Comparison of ENCODE assay signal across 9 cellular contexts in genomic region chr6:138772596-138773176, GRCh38. TPM values are rescaled to one million over a fixed set of nuclear protein-coding genes. Genes with fewer than 3 reads are reported as not detected.
DNase-seq lines count a peak whose midpoint lies in the region; ATAC-seq and TF ChIP-seq lines count a peak whose summit lies in the region.
"Had no signal": no experiment of that assay in that cellular context is flagged by ENCODE, and none has a peak within 500 bp of the region (broad histone marks: within the 10 kb centered on the region; RNA-seq: fewer than 3 reads in every experiment).

No MANE protein-coding gene starts in this region.

- POLR2A ChIA-PET in CD8-positive, alpha-beta T cell (lab: Charles Lee) = interaction anchor here (0.6 to 2.9 kb wide), 6 partner anchors 187 to 602 kb away, joined by 3 to 34 read pairs (median 3); partner anchors contain the start of genes CITED2 and HEBP2

- CTCF ChIA-PET in CD8-positive, alpha-beta T cell (lab: Charles Lee) = interaction anchor here (0.5 to 4.7 kb wide), 8 partner anchors 9 to 657 kb away, joined by 3 to 30 read pairs (median 4); no protein-coding TSS in a partner anchor

- no peak for DNase-seq in CD8-positive, alpha-beta T cell
- DNase-seq in HFFc6 (no peak), left lung (no peak), upper lobe of right lung (no peak), SW 1271 (lab: John Stamatoyannopoulos, UW) (no peak), iPS-NIHi7 (ENCODE audit: extremely low spot score) (no peak)
- DNase-seq in activated naive CD4-positive, alpha-beta T cell treated with anti-CD3 and anti-CD28 coated beads, Interleukin-2, amount 50 U/mL, for 72 hours (ENCODE audit: low spot score in 2 of 2) = no peak
- DNase-seq in activated CD4-positive, alpha-beta T cell treated with anti-CD3 and anti-CD28 coated beads for 4 hours = no peak

- peaks cover 25% of the 10 kb centered on the region for H3K36me3 Mint-ChIP-seq in CD8-positive, alpha-beta T cell
- no peaks in the 10 kb centered on the region for H3K36me3 Mint-ChIP-seq in HFFc6 (ENCODE audit: low read depth)
- no peaks in the 10 kb centered on the region for H3K36me3 Mint-ChIP-seq in activated naive CD4-positive, alpha-beta T cell treated with anti-CD3 and anti-CD28 coated beads, Interleukin-2, amount 50 U/mL, for 72 hours

- no peaks in the 10 kb centered on the region for H3K36me3 ChIP-seq in CD8-positive, alpha-beta T cell (ENCODE audit: insufficient read depth, low read length)
- no peaks in the 10 kb centered on the region for H3K36me3 ChIP-seq in left lung
- peaks cover 18% of the 10 kb centered on the region for H3K36me3 ChIP-seq in upper lobe of right lung

- H3K9me3 Mint-ChIP-seq in CD8-positive, alpha-beta T cell = no peaks in the 10 kb centered on the region
- no peaks in the 10 kb centered on the region for H3K9me3 Mint-ChIP-seq in HFFc6
- no peaks in the 10 kb centered on the region for H3K9me3 Mint-ChIP-seq in activated naive CD4-positive, alpha-beta T cell treated with anti-CD3 and anti-CD28 coated beads, Interleukin-2, amount 50 U/mL, for 72 hours

- peak overlapping the region; percentile 88 for H3K27ac ChIP-seq in CD8-positive, alpha-beta T cell (ENCODE audit: low read depth, low read length)
- H3K27ac ChIP-seq in left lung (peak overlapping the region; percentile 96 to 98), upper lobe of right lung (peak overlapping the region; percentile 97)

- peak overlapping the region; percentile 100 for H3K27ac Mint-ChIP-seq in CD8-positive, alpha-beta T cell
- H3K27ac Mint-ChIP-seq in HFFc6 = peak overlapping the region; percentile 99
- peak overlapping the region; percentile 93 to 99 for H3K27ac Mint-ChIP-seq in activated naive CD4-positive, alpha-beta T cell treated with anti-CD3 and anti-CD28 coated beads, Interleukin-2, amount 50 U/mL, for 72 hours

- H3K4me1 Mint-ChIP-seq in CD8-positive, alpha-beta T cell (ENCODE audit: low read depth) = peaks cover 28% of the 10 kb centered on the region
- H3K4me1 Mint-ChIP-seq in HFFc6 (ENCODE audit: low read depth) = peaks cover 30% of the 10 kb centered on the region

- H3K27me3 Mint-ChIP-seq in CD8-positive, alpha-beta T cell (ENCODE audit: low read depth) = no peaks in the 10 kb centered on the region
- no peaks in the 10 kb centered on the region for H3K27me3 Mint-ChIP-seq in HFFc6 (ENCODE audit: insufficient read depth)

- no peak for ATAC-seq in CD8-positive, alpha-beta T cell
- ATAC-seq in activated naive CD4-positive, alpha-beta T cell treated with anti-CD3 and anti-CD28 coated beads, Interleukin-2, amount 50 U/mL, for 72 hours = peak in 1 of 2 donors; percentile 2
- ATAC-seq in left lung (no peak), upper lobe of right lung (no peak)

- H3K4me3 ChIP-seq in CD8-positive, alpha-beta T cell (ENCODE audit: low read depth, low read length) = peak overlapping the region; percentile 90
- H3K4me3 ChIP-seq in left lung = peak overlapping the region; percentile 67 to 79
- peak overlapping the region; percentile 93 for H3K4me3 ChIP-seq in upper lobe of right lung

- TF ChIP-seq CTCF in CD8-positive, alpha-beta T cell (IDR thresholded peaks at IDR 0.05) = no peak
- TF ChIP-seq CTCF in HFFc6 (IDR thresholded peaks at IDR 0.05) (no peak), left lung (IDR thresholded peaks at IDR 0.05) (no peak), upper lobe of right lung (IDR thresholded peaks at IDR 0.05) (no peak)

- intact Hi-C loops in CD8-positive, alpha-beta T cell (cut with DNase I, micrococcal nuclease) = loop anchor here (1.0 to 10.0 kb wide), 13 partner anchors 215 to 1555 kb away; partner anchors contain the start of genes HECA (in 2 of the 2), IFNGR1 (in 2 of the 2), REPS1 (in 2 of the 2) and ABRACL (in 1 of the 2)
- intact Hi-C loops in left lung (cut with DNase I) (no loop called here), upper lobe of right lung (cut with DNase I) (no loop called here)

- H3K27me3 ChIP-seq in CD8-positive, alpha-beta T cell (ENCODE audit: insufficient read depth, low read length) = no peaks in the 10 kb centered on the region
- H3K27me3 ChIP-seq in left lung = no peaks in the 10 kb centered on the region
- no peaks in the 10 kb centered on the region for H3K27me3 ChIP-seq in upper lobe of right lung

- H3K9me3 ChIP-seq in CD8-positive, alpha-beta T cell (ENCODE audit: low read length) = no peaks in the 10 kb centered on the region
- H3K9me3 ChIP-seq in left lung (no peaks in the 10 kb centered on the region), upper lobe of right lung (no peaks in the 10 kb centered on the region)

- peak overlapping the region; percentile 100 for H3K4me3 Mint-ChIP-seq in CD8-positive, alpha-beta T cell
- peak overlapping the region; percentile 99 for H3K4me3 Mint-ChIP-seq in HFFc6

- peaks cover 19% of the 10 kb centered on the region for H3K4me1 ChIP-seq in CD8-positive, alpha-beta T cell (ENCODE audit: insufficient read depth, low read length)
- peaks cover 8 to 24% of the 10 kb centered on the region in 2 donors for H3K4me1 ChIP-seq in left lung
- H3K4me1 ChIP-seq in upper lobe of right lung = peaks cover 20% of the 10 kb centered on the region

RNA-seq across cellular contexts. Expression of gene CCDC28A, which starts 0.9 kb away (rescaled TPM):
- 10 to 100 TPM; 38.2 to 39.4 TPM for total RNA-seq in CD8-positive, alpha-beta T cell
- total RNA-seq in HFFc6 (2021; fragmentation: NEBNext Ultra II Directional; extraction: Animal tissue kit (Norgen Biotek cat#: 25700)) = 10 to 100 TPM in 2 of 6 experiments, 1 to 10 TPM in 4; 7.9 to 11.4 (median 9.5) TPM
- 10 to 100 TPM; 17.1 to 35.8 TPM for total RNA-seq in activated naive CD4-positive, alpha-beta T cell treated with anti-CD3 and anti-CD28 coated beads, Interleukin-2, amount 50 U/mL, for 72 hours
- total RNA-seq in left lung (10 to 100 TPM; 14.0 to 28.4 TPM), upper lobe of right lung (19.3 TPM)

RNA-seq across cellular contexts. Expression of gene ECT2L, which starts 23.2 kb away (rescaled TPM):
- total RNA-seq in CD8-positive, alpha-beta T cell = not detected
- not detected for total RNA-seq in HFFc6 (2021; fragmentation: NEBNext Ultra II Directional; extraction: Animal tissue kit (Norgen Biotek cat#: 25700))
- total RNA-seq in activated naive CD4-positive, alpha-beta T cell treated with anti-CD3 and anti-CD28 coated beads, Interleukin-2, amount 50 U/mL, for 72 hours = not detected
- total RNA-seq in left lung = 1 to 10 TPM in 1 of 2 donors, not detected in 1; 3.1 TPM
- total RNA-seq in upper lobe of right lung = not detected
- total RNA-seq: NCI-H460 had no signal

Comparison
In these comparisons a context has a peak if more than half of its experiments do, and no peak if none do; other contexts are left out.
1. intact Hi-C loops: an anchor here in CD8-positive, alpha-beta T cell (1.0 to 10.0 kb wide); none called in left lung and upper lobe of right lung.